ENCODE assay signal across 14 cellular contexts in the genomic region with DNA sequence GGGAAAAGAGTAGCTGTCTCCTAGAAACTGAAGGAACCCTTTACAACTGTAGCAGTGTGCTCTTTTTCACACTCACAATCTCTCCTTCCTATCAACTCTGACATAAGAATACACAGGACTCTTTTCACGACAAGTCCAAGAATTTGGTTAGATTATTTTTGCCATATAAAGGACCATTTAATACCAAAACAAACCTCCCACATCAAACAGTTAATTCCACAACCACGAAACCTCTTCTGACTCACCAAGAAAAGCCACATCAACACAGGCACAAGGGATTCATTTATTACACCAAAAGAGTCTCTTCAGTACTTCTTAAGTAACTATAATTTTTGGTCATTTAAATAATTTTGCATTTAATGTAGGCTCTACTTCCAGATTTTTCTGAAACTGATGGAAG.
A peak's percentile ranks its signal among the peaks of the same experiment; 100 is the strongest.
DNase-seq lines count a peak whose midpoint lies in the region; ATAC-seq and TF ChIP-seq lines count a peak whose summit lies in the region.
"Had no signal": no experiment of that assay in that cellular context is flagged by ENCODE, and none has a peak within 500 bp of the region (broad histone marks: within the 10 kb centered on the region; RNA-seq: fewer than 3 reads in every experiment).

No MANE protein-coding gene starts in this region.

- H3K27me3 ChIP-seq in WERI-Rb-1 (ENCODE audit: insufficient read depth, low read depth, severe bottlenecking): no peaks in the 10 kb centered on the region
- H3K27me3 ChIP-seq: left lung, pancreas had no signal

- no peak for TF ChIP-seq CTCF in MCF 10A (IDR thresholded peaks at IDR 0.05; ENCODE audit: unreplicated experiment)
- TF ChIP-seq CTCF in WERI-Rb-1 (IDR thresholded peaks at IDR 0.05; ENCODE audit: low read depth, low read length): no peak

- H3K9me3 Mint-ChIP-seq in MCF 10A (ENCODE audit: unreplicated experiment): no peaks in the 10 kb centered on the region
- H3K9me3 Mint-ChIP-seq: stimulated activated naive CD8-positive, alpha-beta T cell treated with anti-CD3 and anti-CD28 coated beads, Interleukin-15, Interleukin-2, amounts not matched to agents 100 ng/mL and 50 ng/mL, for 24 hours had no signal

- H3K27ac Mint-ChIP-seq in MCF 10A (ENCODE audit: low read depth, unreplicated experiment): no peak overlapping the region
- H3K27ac Mint-ChIP-seq: stimulated activated naive CD8-positive, alpha-beta T cell treated with anti-CD3 and anti-CD28 coated beads, Interleukin-15, Interleukin-2, amounts not matched to agents 100 ng/mL and 50 ng/mL, for 24 hours had no signal

- peak; percentile 23 for DNase-seq in HT1080 (ENCODE audit: low read depth)
- peak; percentile 18 for DNase-seq in MCF 10A (ENCODE audit: unreplicated experiment)
- DNase-seq in kidney glomerular epithelial cell (lab: John Stamatoyannopoulos, UW): peak; percentile 72
- DNase-seq in WERI-Rb-1: no peak
- no peak for DNase-seq in NCI-H524 (lab: John Stamatoyannopoulos, UW)
- no peak for DNase-seq in sciatic nerve (ENCODE audit: low spot score)
- DNase-seq: activated CD4-positive, alpha-beta T cell treated with anti-CD3 and anti-CD28 coated beads for 1 hour; left lung; NCI-H1105 treated with DMSO at 0.1 percent for 48 hours; pancreas; SIG-M5; stimulated activated CD4-positive, alpha-beta T cell treated with anti-CD3 and anti-CD28 coated beads, Interleukin-2, amount 100 ng/mL, for 48 hours had no signal

- peaks cover 14% of the 10 kb centered on the region for H3K4me1 Mint-ChIP-seq in MCF 10A (ENCODE audit: insufficient read depth, unreplicated experiment)

- no peaks in the 10 kb centered on the region for H3K36me3 Mint-ChIP-seq in MCF 10A (ENCODE audit: insufficient read depth, unreplicated experiment)

- no peak overlapping the region for H3K4me3 ChIP-seq in WERI-Rb-1 (ENCODE audit: low read depth, low read length)
- H3K4me3 ChIP-seq: left lung, pancreas had no signal

- no peak overlapping the region for H3K4me3 Mint-ChIP-seq in MCF 10A (ENCODE audit: unreplicated experiment)
- H3K4me3 Mint-ChIP-seq: stimulated activated naive CD8-positive, alpha-beta T cell treated with anti-CD3 and anti-CD28 coated beads, Interleukin-15, Interleukin-2, amounts not matched to agents 100 ng/mL and 50 ng/mL, for 24 hours had no signal

- BruUV-seq in MCF 10A (replicated peaks; lab: Mats Ljungman, UMichigan): no TSS peak

- POLR2A ChIA-PET in MCF 10A (lab: Yijun Ruan, JAX): no interaction called here

- intact Hi-C loops in MCF 10A (cut with micrococcal nuclease) (no loop called here), sciatic nerve (cut with DNase I) (no loop called here)

- ATAC-seq in HG02588 (IDR thresholded peaks at IDR 0.05; ENCODE audit: unreplicated experiment) (no peak), sciatic nerve (no peak)

- H3K36me3 ChIP-seq in WERI-Rb-1: no peaks in the 10 kb centered on the region
- H3K36me3 ChIP-seq: left lung, pancreas had no signal

- peaks cover 44% of the 10 kb centered on the region for H3K27me3 Mint-ChIP-seq in MCF 10A (ENCODE audit: insufficient read depth, unreplicated experiment)
- H3K27me3 Mint-ChIP-seq: stimulated activated naive CD8-positive, alpha-beta T cell treated with anti-CD3 and anti-CD28 coated beads, Interleukin-15, Interleukin-2, amounts not matched to agents 100 ng/mL and 50 ng/mL, for 24 hours had no signal

- H3K9me3 ChIP-seq in WERI-Rb-1 (ENCODE audit: severe bottlenecking): no peaks in the 10 kb centered on the region
- H3K9me3 ChIP-seq: pancreas had no signal

- no peak overlapping the region for H3K27ac ChIP-seq in WERI-Rb-1
- H3K27ac ChIP-seq: pancreas had no signal

- CTCF ChIA-PET in MCF 10A (lab: Yijun Ruan, JAX): no interaction called here

Comparison
In these comparisons a context has a peak if more than half of its experiments do, and no peak if none do; other contexts are left out.
1. DNase-seq: peak in HT1080 (single experiment), MCF 10A (single experiment) and kidney glomerular epithelial cell (single experiment); none in WERI-Rb-1 (single experiment), NCI-H524 (0 of 2) and sciatic nerve (single experiment).